In genomic region chr1:65069186-65069585, GRCh38 we compare ENCODE assay signal across 8 cellular contexts.
DNase-seq lines count a peak whose midpoint lies in the region; ATAC-seq and TF ChIP-seq lines count a peak whose summit lies in the region.

No MANE protein-coding gene starts in this region.

- H3K4me1 ChIP-seq in liver (ENCODE audit: control insufficient read depth in 4 of 4, insufficient read depth in 4 of 4, low read length in 3 of 4) (peaks cover 4 to 36% (median 22%) of the 10 kb centered on the region in 4 donors), foreskin keratinocyte (no peaks in the 10 kb centered on the region)

- ATAC-seq in stimulated activated naive CD8-positive, alpha-beta T cell treated with anti-CD3 and anti-CD28 coated beads, Interleukin-15, Interleukin-2, amounts not matched to agents 100 U/mL and 50 U/mL, for 24 hours: no peak
- ATAC-seq in foreskin keratinocyte (no peak), GM19455 (IDR thresholded peaks at IDR 0.05; ENCODE audit: unreplicated experiment) (no peak)

- no peaks in the 10 kb centered on the region for H3K36me3 ChIP-seq in liver (ENCODE audit: control insufficient read depth in 4 of 4, insufficient read depth in 3 of 4, low read depth in 1 of 4, low read length in 3 of 4)

- H3K27ac ChIP-seq in liver (ENCODE audit: low read depth in 1 of 2, low read length in 2 of 2) (peak overlapping the region; percentile 96 to 97), foreskin keratinocyte (no peak overlapping the region)

- 72% methylated on average over 4 of the region's 4 CpGs for WGBS in liver

- no peak for TF ChIP-seq CTCF in liver (IDR thresholded peaks at IDR 0.05; ENCODE audit: low read depth, low read length, missing input control)
- TF ChIP-seq CTCF in foreskin keratinocyte (conservative IDR thresholded peaks at IDR 0.05): no peak

- no peak for TF ChIP-seq RAD21 in liver (IDR thresholded peaks at IDR 0.05)

- no peaks in the 10 kb centered on the region for H3K9me3 ChIP-seq in liver (ENCODE audit: control insufficient read depth in 4 of 4, low read length in 3 of 4)

- H3K4me3 ChIP-seq in liver (ENCODE audit: low read depth in 1 of 3, low read length in 3 of 3): peak overlapping the region in 2 of 3 donors; percentile 53 to 97

- no peaks in the 10 kb centered on the region for H3K27me3 ChIP-seq in liver (ENCODE audit: control insufficient read depth in 4 of 4, insufficient read depth in 4 of 4, low read length in 3 of 4)
- H3K27me3 ChIP-seq in foreskin keratinocyte: peaks cover 35% of the 10 kb centered on the region

- peak overlapping the region; percentile 84 to 99 for H3K9ac ChIP-seq in liver (ENCODE audit: low read depth in 1 of 2, low read length in 2 of 2)

- DNase-seq in Kasumi-1 (lab: John Stamatoyannopoulos, UW): peak; percentile 6 to 16
- peak; percentile 15 to 23 for DNase-seq in activated T-helper 1 cell treated with anti-CD3 and anti-CD28 coated beads, Interleukin-2, amount 50 U/mL, for 16 hours (ENCODE audit: low read depth in 1 of 2, low spot score in 1 of 2)
- DNase-seq in stimulated activated naive CD8-positive, alpha-beta T cell treated with anti-CD3 and anti-CD28 coated beads, Interleukin-15, Interleukin-2, amounts not matched to agents 100 U/mL and 50 U/mL, for 24 hours: peak; percentile 55
- no peak for DNase-seq in NCI-H1417 (lab: John Stamatoyannopoulos, UW)
- DNase-seq in NCI-H1092 treated with DMSO at 0.1 percent for 48 hours (lab: John Stamatoyannopoulos, UW): no peak
- DNase-seq in foreskin keratinocyte: no peak

TF ChIP-seq in liver, 16 proteins besides CTCF, POLR2A, EP300 and RAD21:
- TF ChIP-seq SP1 (IDR thresholded peaks at IDR 0.05) (no peak), NR2F2 (IDR thresholded peaks at IDR 0.05) (no peak), MAX (IDR thresholded peaks at IDR 0.05) (no peak), ATF3 (IDR thresholded peaks at IDR 0.05) (no peak), RXRA (IDR thresholded peaks at IDR 0.05) (no peak), YY1 (IDR thresholded peaks at IDR 0.05) (no peak), FOXA1 (IDR thresholded peaks at IDR 0.05) (no peak), HNF4A (conservative IDR thresholded peaks at IDR 0.05) (no peak), TAF1 (conservative IDR thresholded peaks at IDR 0.05) (no peak), EGR1 (IDR thresholded peaks at IDR 0.05; ENCODE audit: low read depth in 2 of 2) (no peak), FOXA2 (IDR thresholded peaks at IDR 0.05) (no peak)
TF ChIP-seq in liver: peak in this region for 0.

Comparison
In these comparisons a context has a peak if more than half of its experiments do, and no peak if none do; other contexts are left out.
1. DNase-seq: peak in Kasumi-1 (2 of 2), activated T-helper 1 cell treated with anti-CD3 and anti-CD28 coated beads, Interleukin-2, amount 50 U/mL, for 16 hours (2 of 2) and stimulated activated naive CD8-positive, alpha-beta T cell treated with anti-CD3 and anti-CD28 coated beads, Interleukin-15, Interleukin-2, amounts not matched to agents 100 U/mL and 50 U/mL, for 24 hours (single experiment); none in NCI-H1417 (0 of 3), NCI-H1092 treated with DMSO at 0.1 percent for 48 hours (single experiment) and foreskin keratinocyte (0 of 2).